ENCODE assay signal across 8 cellular contexts in the genomic region with DNA sequence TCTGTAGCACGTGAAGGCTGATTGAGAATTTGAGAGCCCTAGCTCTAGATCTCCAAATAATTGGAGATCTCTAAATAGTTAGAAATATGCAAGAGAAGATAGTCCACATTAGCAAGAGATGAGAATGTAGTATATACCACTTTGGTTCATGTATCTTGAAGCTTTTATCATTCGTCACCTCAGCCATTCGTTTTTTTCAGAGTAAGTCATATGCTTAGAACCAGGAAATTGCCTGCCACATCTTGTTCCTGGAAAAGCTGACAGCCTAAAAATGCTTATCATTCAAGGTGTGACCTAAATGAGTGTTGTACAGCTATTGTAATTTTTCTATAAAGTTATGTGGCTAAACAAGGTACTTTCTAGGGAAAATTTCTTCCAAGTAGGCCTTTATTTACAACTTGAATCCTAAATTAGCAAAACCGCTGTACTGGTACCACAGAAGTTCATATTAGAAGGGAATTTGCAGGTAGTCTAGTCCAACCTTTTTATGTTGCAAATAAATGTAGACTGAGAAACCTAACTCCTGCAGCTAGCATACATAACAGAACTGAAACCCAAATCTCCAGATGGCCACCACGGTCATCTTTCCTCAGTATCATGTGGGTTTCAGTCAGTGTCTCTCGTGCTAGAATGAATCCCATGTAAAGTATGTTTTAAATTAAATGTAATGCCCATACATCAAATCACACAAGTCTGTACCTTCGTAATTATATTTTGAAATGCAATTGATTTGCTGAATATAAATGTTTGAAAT. TPM values are rescaled to one million over a fixed set of nuclear protein-coding genes. Genes with fewer than 3 reads are reported as not detected.
DNase-seq lines count a peak whose midpoint lies in the region; ATAC-seq and TF ChIP-seq lines count a peak whose summit lies in the region.

No MANE protein-coding gene starts in this region.

- no peak for TF ChIP-seq RAD21 in SK-N-SH (IDR thresholded peaks at IDR 0.05; ENCODE audit: low read length)

- peaks cover 100% of the 10 kb centered on the region for H3K79me2 ChIP-seq in SK-N-SH (ENCODE audit: insufficient read depth)

- H3K27ac Mint-ChIP-seq in CD4-positive, CD25-positive, alpha-beta regulatory T cell: peak overlapping the region; percentile 41 to 74 (median 56)

- H3F3A ChIP-seq in SK-N-SH (replicated peaks; ENCODE audit: insufficient read depth): peaks cover 22% of the 10 kb centered on the region

- TF ChIP-seq CTCF in epithelial cell of esophagus (IDR thresholded peaks at IDR 0.05; ENCODE audit: insufficient read depth, low read depth, low read length, missing control alignments) (no peak), GM13976 (IDR thresholded peaks at IDR 0.05; ENCODE audit: borderline replicate concordance, control extremely low read depth, extremely low read depth, insufficient read depth, missing control alignments) (no peak), SK-N-SH (IDR thresholded peaks at IDR 0.05) (no peak)

- H3K9ac ChIP-seq in SK-N-SH: no peak overlapping the region

- no peak overlapping the region for H2AFZ ChIP-seq in SK-N-SH (ENCODE audit: low read depth)

- no peak overlapping the region for H3K27ac ChIP-seq in CD4-positive, CD25-positive, alpha-beta regulatory T cell (ENCODE audit: insufficient read depth, low read length, poor library complexity, severe bottlenecking)
- H3K27ac ChIP-seq in SK-N-SH (ENCODE audit: low read depth in 2 of 2, low read length in 1 of 2): 0 out of 4 replicates have a peak overlapping the region, but pooled peaks of 1 of the 2 experiments have one; percentile 1

- peak; percentile 50 to 59 for ATAC-seq in CD4-positive, CD25-positive, alpha-beta regulatory T cell (ENCODE audit: low read depth in 2 of 2)
- ATAC-seq in GM21367 (IDR thresholded peaks at IDR 0.05; ENCODE audit: unreplicated experiment) (peak; percentile 79), HG03520 (IDR thresholded peaks at IDR 0.05; ENCODE audit: unreplicated experiment) (peak; percentile 83)

- peaks cover 12% of the 10 kb centered on the region for H3K4me1 ChIP-seq in CD4-positive, CD25-positive, alpha-beta regulatory T cell (ENCODE audit: control insufficient read depth, insufficient read depth, low read length, poor library complexity, severe bottlenecking)
- H3K4me1 ChIP-seq in SK-N-SH (ENCODE audit: control insufficient read depth in 1 of 2, insufficient read depth in 2 of 2, low read depth in 1 of 2, low read length in 1 of 2): peaks cover 2 to 45% of the 10 kb centered on the region in 2 experiments; a peak in 3 of 4 replicates

- H3K9me3 ChIP-seq in CD4-positive, CD25-positive, alpha-beta regulatory T cell (ENCODE audit: control insufficient read depth in 2 of 2, low read length in 2 of 2): no peaks in the 10 kb centered on the region
- H3K9me3 ChIP-seq in SK-N-SH: no peaks in the 10 kb centered on the region

- H3K4me3 ChIP-seq in CD4-positive, CD25-positive, alpha-beta regulatory T cell (ENCODE audit: low read depth, low read length): peak overlapping the region; percentile 26
- H3K4me3 ChIP-seq in epithelial cell of esophagus (ENCODE audit: low read length): no peak overlapping the region
- no peak overlapping the region for H3K4me3 ChIP-seq in SK-N-SH (ENCODE audit: low read depth in 2 of 2, low read length in 1 of 2)

- WGBS in SK-N-SH (ENCODE audit: low lambda C conversion rate): 91% methylated on average over 7 of the region's 7 CpGs

- no peaks in the 10 kb centered on the region for H3K27me3 ChIP-seq in CD4-positive, CD25-positive, alpha-beta regulatory T cell (ENCODE audit: control insufficient read depth, insufficient read depth, low read length)
- H3K27me3 ChIP-seq in SK-N-SH (ENCODE audit: insufficient read depth): no peaks in the 10 kb centered on the region

- POLR2A ChIA-PET in SK-N-SH (lab: Yijun Ruan, JAX): no interaction called here

- H3K4me3 Mint-ChIP-seq in CD4-positive, CD25-positive, alpha-beta regulatory T cell: peak overlapping the region in 2 of 4 donors; percentile 4 to 24

- H3K36me3 ChIP-seq in CD4-positive, CD25-positive, alpha-beta regulatory T cell (ENCODE audit: control insufficient read depth, insufficient read depth, low read length): peaks cover 4% of the 10 kb centered on the region
- peaks cover 2 to 35% of the 10 kb centered on the region in 2 experiments for H3K36me3 ChIP-seq in SK-N-SH (replicated peaks in 1 of 2; ENCODE audit: control insufficient read depth in 1 of 2, insufficient read depth in 2 of 2, low read length in 1 of 2)

- peaks cover 9% of the 10 kb centered on the region for H3K36me3 Mint-ChIP-seq in CD4-positive, CD25-positive, alpha-beta regulatory T cell

- intact Hi-C loops in posterior vena cava (cut with DNase I): no loop called here

- H3K4me1 Mint-ChIP-seq in CD4-positive, CD25-positive, alpha-beta regulatory T cell: peaks cover 32 to 54% (median 35%) of the 10 kb centered on the region in 4 donors

- in situ Hi-C loops in GM13976 (cut with MboI; ENCODE audit: low sequenced_read_pairs, unreplicated experiment): no loop called here
- in situ Hi-C loops in KBM-7 (cut with MboI; ENCODE audit: low pct_unique_long_range_greater_than_20kb, low sequenced_read_pairs): no loop called here

- peaks cover 82% of the 10 kb centered on the region for H4K20me1 ChIP-seq in SK-N-SH (ENCODE audit: insufficient read depth)

- CTCF ChIA-PET in SK-N-SH (lab: Yijun Ruan, JAX): no interaction called here

- no peak for TF ChIP-seq EP300 in SK-N-SH (IDR thresholded peaks at IDR 0.05; ENCODE audit: borderline replicate concordance in 1 of 2, low read depth in 1 of 2, low read length in 1 of 2)

- peaks cover 0 to 1% (median 0%) of the 10 kb centered on the region in 7 donors for H3K9me3 Mint-ChIP-seq in CD4-positive, CD25-positive, alpha-beta regulatory T cell

- DNase-seq in CD4-positive, CD25-positive, alpha-beta regulatory T cell: peak in 1 of 3 donors; percentile 86
- DNase-seq in epithelial cell of esophagus (ENCODE audit: low read depth) (peak; percentile 92), posterior vena cava (ENCODE audit: low spot score) (no peak), GM13976 (ENCODE audit: low spot score) (no peak), KBM-7 (no peak), SK-N-SH (no peak)

- H3K4me2 ChIP-seq in SK-N-SH: no peak overlapping the region

- no peaks in the 10 kb centered on the region for H3K9me2 ChIP-seq in SK-N-SH

- H3K27me3 Mint-ChIP-seq in CD4-positive, CD25-positive, alpha-beta regulatory T cell: no peaks in the 10 kb centered on the region

TF ChIP-seq in SK-N-SH, 30 proteins besides CTCF, POLR2A, EP300 and RAD21 (continues in another document):
- TF ChIP-seq, protein P1, sequence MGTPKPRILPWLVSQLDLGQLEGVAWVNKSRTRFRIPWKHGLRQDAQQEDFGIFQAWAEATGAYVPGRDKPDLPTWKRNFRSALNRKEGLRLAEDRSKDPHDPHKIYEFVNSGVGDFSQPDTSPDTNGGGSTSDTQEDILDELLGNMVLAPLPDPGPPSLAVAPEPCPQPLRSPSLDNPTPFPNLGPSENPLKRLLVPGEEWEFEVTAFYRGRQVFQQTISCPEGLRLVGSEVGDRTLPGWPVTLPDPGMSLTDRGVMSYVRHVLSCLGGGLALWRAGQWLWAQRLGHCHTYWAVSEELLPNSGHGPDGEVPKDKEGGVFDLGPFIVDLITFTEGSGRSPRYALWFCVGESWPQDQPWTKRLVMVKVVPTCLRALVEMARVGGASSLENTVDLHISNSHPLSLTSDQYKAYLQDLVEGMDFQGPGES (IDR thresholded peaks at IDR 0.05; ENCODE audit: low read depth, low read length): no peak
- TF ChIP-seq TEAD4 (IDR thresholded peaks at IDR 0.05; ENCODE audit: borderline replicate concordance, insufficient read depth) (no peak), FOXM1 (IDR thresholded peaks at IDR 0.05; ENCODE audit: low read depth) (no peak), YY1 (IDR thresholded peaks at IDR 0.05; ENCODE audit: low read depth) (no peak)
- TF ChIP-seq, protein P2, sequence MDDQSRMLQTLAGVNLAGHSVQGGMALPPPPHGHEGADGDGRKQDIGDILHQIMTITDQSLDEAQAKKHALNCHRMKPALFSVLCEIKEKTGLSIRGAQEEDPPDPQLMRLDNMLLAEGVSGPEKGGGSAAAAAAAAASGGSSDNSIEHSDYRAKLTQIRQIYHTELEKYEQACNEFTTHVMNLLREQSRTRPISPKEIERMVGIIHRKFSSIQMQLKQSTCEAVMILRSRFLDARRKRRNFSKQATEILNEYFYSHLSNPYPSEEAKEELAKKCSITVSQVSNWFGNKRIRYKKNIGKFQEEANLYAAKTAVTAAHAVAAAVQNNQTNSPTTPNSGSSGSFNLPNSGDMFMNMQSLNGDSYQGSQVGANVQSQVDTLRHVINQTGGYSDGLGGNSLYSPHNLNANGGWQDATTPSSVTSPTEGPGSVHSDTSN (IDR thresholded peaks at IDR 0.05): no peak
- TF ChIP-seq, protein P3, sequence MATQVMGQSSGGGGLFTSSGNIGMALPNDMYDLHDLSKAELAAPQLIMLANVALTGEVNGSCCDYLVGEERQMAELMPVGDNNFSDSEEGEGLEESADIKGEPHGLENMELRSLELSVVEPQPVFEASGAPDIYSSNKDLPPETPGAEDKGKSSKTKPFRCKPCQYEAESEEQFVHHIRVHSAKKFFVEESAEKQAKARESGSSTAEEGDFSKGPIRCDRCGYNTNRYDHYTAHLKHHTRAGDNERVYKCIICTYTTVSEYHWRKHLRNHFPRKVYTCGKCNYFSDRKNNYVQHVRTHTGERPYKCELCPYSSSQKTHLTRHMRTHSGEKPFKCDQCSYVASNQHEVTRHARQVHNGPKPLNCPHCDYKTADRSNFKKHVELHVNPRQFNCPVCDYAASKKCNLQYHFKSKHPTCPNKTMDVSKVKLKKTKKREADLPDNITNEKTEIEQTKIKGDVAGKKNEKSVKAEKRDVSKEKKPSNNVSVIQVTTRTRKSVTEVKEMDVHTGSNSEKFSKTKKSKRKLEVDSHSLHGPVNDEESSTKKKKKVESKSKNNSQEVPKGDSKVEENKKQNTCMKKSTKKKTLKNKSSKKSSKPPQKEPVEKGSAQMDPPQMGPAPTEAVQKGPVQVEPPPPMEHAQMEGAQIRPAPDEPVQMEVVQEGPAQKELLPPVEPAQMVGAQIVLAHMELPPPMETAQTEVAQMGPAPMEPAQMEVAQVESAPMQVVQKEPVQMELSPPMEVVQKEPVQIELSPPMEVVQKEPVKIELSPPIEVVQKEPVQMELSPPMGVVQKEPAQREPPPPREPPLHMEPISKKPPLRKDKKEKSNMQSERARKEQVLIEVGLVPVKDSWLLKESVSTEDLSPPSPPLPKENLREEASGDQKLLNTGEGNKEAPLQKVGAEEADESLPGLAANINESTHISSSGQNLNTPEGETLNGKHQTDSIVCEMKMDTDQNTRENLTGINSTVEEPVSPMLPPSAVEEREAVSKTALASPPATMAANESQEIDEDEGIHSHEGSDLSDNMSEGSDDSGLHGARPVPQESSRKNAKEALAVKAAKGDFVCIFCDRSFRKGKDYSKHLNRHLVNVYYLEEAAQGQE (IDR thresholded peaks at IDR 0.05; ENCODE audit: low read depth, low read length): no peak

RNA-seq across cellular contexts. Expression of gene FNDC3B, which starts 48.6 kb away (rescaled TPM):
- total RNA-seq in CD4-positive, CD25-positive, alpha-beta regulatory T cell: 31.8 TPM
- 10 to 100 TPM in 2 of 4 donors, 1 to 10 TPM in 2; 6.8 to 17.1 (median 10.5) TPM for polyA plus RNA-seq in CD4-positive, CD25-positive, alpha-beta regulatory T cell
- 100 to 1,000 TPM; 142 to 167 TPM for total RNA-seq in posterior vena cava
- polyA plus RNA-seq in SK-N-SH (2012; rRNA removed): 10.4 TPM in 2 replicates
- polyA plus RNA-seq in SK-N-SH (2012; cell fraction: cytosol; rRNA removed): 14.7 and 17.1 TPM in 2 replicates
- 12.5 and 21.9 TPM in 2 replicates for polyA plus RNA-seq in SK-N-SH (2012; cell fraction: nucleus; rRNA removed)
